Comparison of ENCODE assay signal across 19 cellular contexts in the genomic region with DNA sequence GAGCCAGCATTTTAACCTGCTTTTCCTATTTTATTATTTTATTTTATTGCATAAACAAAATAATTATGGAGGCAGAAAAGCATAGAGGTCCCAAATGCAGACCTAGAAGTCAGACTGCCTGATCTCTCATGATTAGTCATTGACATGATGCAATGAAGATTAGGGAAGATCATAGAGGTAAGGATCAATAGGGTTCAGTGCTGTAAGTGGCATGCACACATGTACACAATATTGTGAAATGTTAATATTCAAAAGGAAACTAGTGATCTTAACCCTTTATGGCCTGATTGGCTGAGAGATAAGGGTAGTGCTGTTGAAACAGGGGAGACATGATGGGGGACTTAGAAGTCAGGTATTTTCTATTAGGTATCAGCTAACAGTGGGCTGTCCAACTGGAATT. TPM values are rescaled to one million over a fixed set of nuclear protein-coding genes. Genes with fewer than 3 reads are reported as not detected.
"Had no signal": no experiment of that assay in that cellular context is flagged by ENCODE, and none has a peak within 500 bp of the region (broad histone marks: within the 10 kb centered on the region; RNA-seq: fewer than 3 reads in every experiment).

No MANE protein-coding gene starts in this region.

- H3K9me3 ChIP-seq: ascending aorta, esophagus muscularis mucosa, lower lobe of right lung, thoracic aorta, upper lobe of left lung had no signal

- H3K27me3 ChIP-seq: ascending aorta had no signal

- H3K4me3 ChIP-seq: ascending aorta, coronary artery, lower lobe of right lung, smooth muscle cell, thoracic aorta, upper lobe of left lung had no signal

- H3K36me3 ChIP-seq: ascending aorta, esophagus muscularis mucosa, lower lobe of right lung, thoracic aorta, upper lobe of left lung had no signal

- H3K27ac ChIP-seq: ascending aorta, coronary artery, esophagus muscularis mucosa, lower lobe of right lung, parathyroid adenoma, thoracic aorta, upper lobe of left lung had no signal

- DNase-seq: activated CD4-positive, alpha-beta memory T cell treated with anti-CD3 and anti-CD28 coated beads, Interleukin-2, amount 10 ng/mL, durations not matched to agents 7 days and 5 days; activated CD4-positive, alpha-beta T cell treated with anti-CD3 and anti-CD28 coated beads for 48 hours; activated CD8-positive, alpha-beta memory T cell treated with anti-CD3 and anti-CD28 coated beads, Interleukin-2, amount 10 ng/mL, durations not matched to agents 7 days and 5 days; activated naive CD4-positive, alpha-beta T cell treated with anti-CD3 and anti-CD28 coated beads, Interleukin-2, amount 10 ng/mL, durations not matched to agents 7 days and 5 days; activated T-cell treated with anti-CD3 and anti-CD28 coated beads, Interleukin-2, amount 50 U/mL, for 1 hour; left cardiac atrium; lower lobe of right lung; natural killer cell; stimulated activated CD4-positive, alpha-beta T cell treated with anti-CD3 and anti-CD28 coated beads, Interleukin-4, amount 100 ng/mL, for 24 hours; SW 1271; upper lobe of left lung had no signal

- H3K4me1 ChIP-seq: ascending aorta, lower lobe of right lung, parathyroid adenoma had no signal

- ATAC-seq: activated CD8-positive, alpha-beta memory T cell treated with anti-CD3 and anti-CD28 coated beads, Interleukin-2, amount 10 ng/mL, durations not matched to agents 7 days and 5 days; left cardiac atrium; lower lobe of right lung; natural killer cell; sciatic nerve; stimulated activated effector memory CD8-positive, alpha-beta T cell treated with anti-CD3 and anti-CD28 coated beads, Interleukin-12 subunit alpha, Interleukin-12 subunit beta, amount 100 ng/mL, for 72 hours had no signal

RNA-seq across cellular contexts. Expression of gene FRRS1L, which starts 1.1 kb away (rescaled TPM):
- total RNA-seq: activated CD4-positive, alpha-beta memory T cell treated with anti-CD3 and anti-CD28 coated beads, Interleukin-2, amount 10 ng/mL, durations not matched to agents 7 days and 5 days; activated CD8-positive, alpha-beta memory T cell treated with anti-CD3 and anti-CD28 coated beads, Interleukin-2, amount 10 ng/mL, durations not matched to agents 7 days and 5 days; natural killer cell had no signal
